9 cellular contexts compared by ENCODE assay signal in the genomic region with DNA sequence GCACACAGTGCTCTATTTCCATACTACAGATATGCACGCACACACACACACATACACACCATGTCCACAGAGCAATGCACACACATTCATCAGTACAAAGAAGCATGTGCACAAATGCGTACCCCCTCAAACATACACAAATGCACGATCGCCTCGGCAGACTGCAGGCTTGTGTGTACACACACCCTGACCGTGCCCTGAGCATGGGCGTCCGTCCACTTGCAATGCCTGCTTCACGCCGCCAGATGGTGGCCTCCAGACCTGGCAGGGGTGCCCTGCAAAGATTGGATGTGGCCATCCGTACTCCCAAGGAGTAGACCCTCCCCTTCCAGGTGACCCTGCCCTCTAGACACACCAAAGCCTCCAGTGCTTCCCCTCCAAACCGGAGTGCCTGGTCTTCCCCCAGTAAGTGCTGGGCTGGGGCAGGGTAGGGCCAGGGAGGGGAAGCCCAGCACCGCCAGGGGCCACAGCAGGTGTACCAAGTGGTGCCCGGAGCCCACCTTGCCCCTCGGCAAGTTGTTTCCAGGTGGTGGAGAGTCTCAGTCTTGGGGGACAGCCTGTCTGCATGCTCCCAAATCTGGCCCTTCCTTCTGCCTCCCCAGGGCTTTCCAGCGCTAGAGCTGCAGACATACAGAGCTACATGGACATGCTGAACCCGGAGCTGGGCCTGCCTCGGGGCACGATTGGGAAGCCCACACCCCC. TPM values are rescaled to one million over a fixed set of nuclear protein-coding genes. Genes with fewer than 3 reads are reported as not detected.
DNase-seq lines count a peak whose midpoint lies in the region; ATAC-seq and TF ChIP-seq lines count a peak whose summit lies in the region.
"Had no signal": no experiment of that assay in that cellular context is flagged by ENCODE, and none has a peak within 500 bp of the region (broad histone marks: within the 10 kb centered on the region; RNA-seq: fewer than 3 reads in every experiment).

No MANE protein-coding gene starts in this region.

- H3K79me1 ChIP-seq in neuronal stem cell (ENCODE audit: low read depth, low read length) = no peaks in the 10 kb centered on the region

- no peak overlapping the region for H2BK15ac ChIP-seq in neuronal stem cell (ENCODE audit: low read length)

- no peak overlapping the region for H2BK5ac ChIP-seq in neuronal stem cell (ENCODE audit: low read length)

- H4K91ac ChIP-seq in neuronal stem cell (ENCODE audit: low read depth, low read length, poor library complexity) = no peak overlapping the region

- no peak overlapping the region for H3K4ac ChIP-seq in neuronal stem cell (ENCODE audit: low read length)

- peak overlapping the region; percentile 89 for H3K18ac ChIP-seq in neuronal stem cell (ENCODE audit: low read length)

- no peak overlapping the region for H2BK120ac ChIP-seq in neuronal stem cell (ENCODE audit: low read depth, low read length)

- no peak overlapping the region for H4K8ac ChIP-seq in neuronal stem cell (ENCODE audit: low read depth, low read length)

- intact Hi-C loops in colonic mucosa (cut with DNase I) = no loop called here

- no CpG with 5 or more reads among the region's 19 CpGs for WGBS in neuronal stem cell (ENCODE audit: extremely low coverage in 2 of 2, insufficient read length in 2 of 2, insufficient replicate concordance in 1 of 2), 2 donors

- no peak overlapping the region for H3K27ac ChIP-seq in RWPE2 (ENCODE audit: poor library complexity, severe bottlenecking)
- no peak overlapping the region for H3K27ac ChIP-seq in colonic mucosa
- no peak overlapping the region for H3K27ac ChIP-seq in neuronal stem cell (replicated peaks; ENCODE audit: low read length)
- H3K27ac ChIP-seq: BLaER1 had no signal

- H3K9me3 ChIP-seq in RWPE2 (ENCODE audit: severe bottlenecking) (no peaks in the 10 kb centered on the region), colonic mucosa (no peaks in the 10 kb centered on the region), neuronal stem cell (replicated peaks in 1 of 2; ENCODE audit: control insufficient read depth in 2 of 2, insufficient read depth in 1 of 2, low read depth in 1 of 2, low read length in 2 of 2) (no peaks in the 10 kb centered on the region)
- H3K9me3 ChIP-seq: BLaER1 had no signal

- no peak overlapping the region for H3K14ac ChIP-seq in neuronal stem cell (ENCODE audit: low read length)

- H3K23ac ChIP-seq in neuronal stem cell (ENCODE audit: low read depth, low read length, poor library complexity) = no peak overlapping the region

- no peaks in the 10 kb centered on the region for H3K36me3 ChIP-seq in RWPE2 (ENCODE audit: low read depth)
- no peaks in the 10 kb centered on the region for H3K36me3 ChIP-seq in colonic mucosa
- H3K36me3 ChIP-seq in neuronal stem cell (replicated peaks in 1 of 2; ENCODE audit: control insufficient read depth in 2 of 2, insufficient read depth in 2 of 2, low read length in 2 of 2) = no peaks in the 10 kb centered on the region
- H3K36me3 ChIP-seq: BLaER1 had no signal

- peak; percentile 11; the same call in 1 of the 3 replicates for ATAC-seq in RWPE2 (ENCODE audit: low read depth)

- no peak overlapping the region for H2AFZ ChIP-seq in neuronal stem cell (ENCODE audit: low read length)

- TF ChIP-seq CTCF in RWPE2 (IDR thresholded peaks at IDR 0.05; ENCODE audit: poor library complexity, severe bottlenecking) (peak; percentile 43), colonic mucosa (IDR thresholded peaks at IDR 0.05) (peak; percentile 64)

- DNase-seq in NCI-H1092 treated with DMSO at 0.1 percent for 48 hours (lab: John Stamatoyannopoulos, UW) = peak; percentile 56
- no peak for DNase-seq in NCI-H1092 (lab: John Stamatoyannopoulos, UW)
- DNase-seq in RWPE2 (ENCODE audit: low spot score) = no peak
- peak; percentile 77 for DNase-seq in colonic mucosa
- no peak for DNase-seq in neuronal stem cell (ENCODE audit: low spot score)
- no peak for DNase-seq in GF-D8 (lab: John Stamatoyannopoulos, UW)
- no peak for DNase-seq in AML-193 (lab: John Stamatoyannopoulos, UW)
- DNase-seq in globus pallidus (ENCODE audit: low spot score) = no peak

- H3K27me3 ChIP-seq in RWPE2 (ENCODE audit: insufficient read depth, poor library complexity, severe bottlenecking) (peaks cover 29% of the 10 kb centered on the region), colonic mucosa (peaks cover 20% of the 10 kb centered on the region), neuronal stem cell (ENCODE audit: control insufficient read depth in 3 of 3, insufficient read depth in 3 of 3, low read depth in 1 of 3, low read length in 3 of 3) (peaks cover 2 to 74% (median 23%) of the 10 kb centered on the region in 3 experiments)

- H2AK5ac ChIP-seq in neuronal stem cell (ENCODE audit: low read depth, low read length) = peak overlapping the region; percentile 86

- no peak overlapping the region for H2BK12ac ChIP-seq in neuronal stem cell (ENCODE audit: low read length)

- no peak overlapping the region for H3K4me3 ChIP-seq in RWPE2 (ENCODE audit: severe bottlenecking)
- no peak overlapping the region for H3K4me3 ChIP-seq in colonic mucosa
- peak overlapping the region in 1 of 2 donors; percentile 1 for H3K4me3 ChIP-seq in neuronal stem cell (ENCODE audit: low read length in 2 of 2)
- H3K4me3 ChIP-seq: BLaER1 had no signal

- H3K4me2 ChIP-seq in neuronal stem cell (ENCODE audit: insufficient read depth, low read length, poor library complexity, severe bottlenecking) = no peak overlapping the region
- H3K4me2 ChIP-seq: BLaER1 had no signal

- H3K4me1 ChIP-seq in RWPE2 (ENCODE audit: insufficient read depth, poor library complexity, severe bottlenecking) (no peaks in the 10 kb centered on the region), colonic mucosa (peaks cover 9% of the 10 kb centered on the region), neuronal stem cell (ENCODE audit: control insufficient read depth in 2 of 2, insufficient read depth in 1 of 2, low read depth in 1 of 2, low read length in 2 of 2) (peaks cover 16 to 27% of the 10 kb centered on the region in 2 donors)

- H3K9ac ChIP-seq in colonic mucosa (ENCODE audit: low read depth in 2 of 2, low read length in 2 of 2) = no peak overlapping the region
- H3K9ac ChIP-seq in neuronal stem cell (ENCODE audit: low read depth, low read length, poor library complexity) = no peak overlapping the region
- H3K9ac ChIP-seq: BLaER1 had no signal

RNA-seq across cellular contexts. Expression of gene ESPN, which starts 20.6 kb away (rescaled TPM):
- 10 to 100 TPM; 74.3 to 98.0 TPM for total RNA-seq in colonic mucosa
- polyA plus RNA-seq in neuronal stem cell (2013, experiment 1 of 2) = 3.5 TPM
- polyA plus RNA-seq in neuronal stem cell (2013, experiment 2 of 2) = 3.6 TPM

RNA-seq across cellular contexts. Expression of gene TNFRSF25, which starts 20.8 kb away (rescaled TPM):
- total RNA-seq in colonic mucosa = 10 to 100 TPM; 33.1 to 87.1 TPM
- polyA plus RNA-seq in neuronal stem cell (2013, experiment 1 of 2) = 14.5 TPM
- 14.1 TPM for polyA plus RNA-seq in neuronal stem cell (2013, experiment 2 of 2)

RNA-seq across cellular contexts. Expression of gene HES2, which starts 25.5 kb away (rescaled TPM):
- 10 to 100 TPM; 14.2 to 24.0 TPM for total RNA-seq in colonic mucosa
- 0.26 TPM for polyA plus RNA-seq in neuronal stem cell (2013, experiment 1 of 2)
- 0.22 TPM for polyA plus RNA-seq in neuronal stem cell (2013, experiment 2 of 2)

RNA-seq across cellular contexts. Expression of gene PLEKHG5, which starts 46.3 kb away (rescaled TPM):
- 10 to 100 TPM; 13.9 to 19.6 TPM for total RNA-seq in colonic mucosa
- 18.8 TPM for polyA plus RNA-seq in neuronal stem cell (2013, experiment 1 of 2)
- 18.8 TPM for polyA plus RNA-seq in neuronal stem cell (2013, experiment 2 of 2)

RNA-seq across cellular contexts. Expression of gene ACOT7, which starts 51.6 kb away (rescaled TPM):
- 100 to 1,000 TPM in 1 of 2 donors, 10 to 100 TPM in 1; 48.7 to 125 TPM for total RNA-seq in colonic mucosa
- 83.2 TPM for polyA plus RNA-seq in neuronal stem cell (2013, experiment 1 of 2)
- 81.2 TPM for polyA plus RNA-seq in neuronal stem cell (2013, experiment 2 of 2)

Comparison
In these comparisons a context has a peak if more than half of its experiments do, and no peak if none do; other contexts are left out.
1. DNase-seq: peak in NCI-H1092 treated with DMSO at 0.1 percent for 48 hours (single experiment) and colonic mucosa (single experiment); none in NCI-H1092 (single experiment), RWPE2 (single experiment), neuronal stem cell (single experiment), GF-D8 (single experiment), AML-193 (0 of 2) and globus pallidus (single experiment).